ENCODE assay signal across 20 cellular contexts in the genomic region with DNA sequence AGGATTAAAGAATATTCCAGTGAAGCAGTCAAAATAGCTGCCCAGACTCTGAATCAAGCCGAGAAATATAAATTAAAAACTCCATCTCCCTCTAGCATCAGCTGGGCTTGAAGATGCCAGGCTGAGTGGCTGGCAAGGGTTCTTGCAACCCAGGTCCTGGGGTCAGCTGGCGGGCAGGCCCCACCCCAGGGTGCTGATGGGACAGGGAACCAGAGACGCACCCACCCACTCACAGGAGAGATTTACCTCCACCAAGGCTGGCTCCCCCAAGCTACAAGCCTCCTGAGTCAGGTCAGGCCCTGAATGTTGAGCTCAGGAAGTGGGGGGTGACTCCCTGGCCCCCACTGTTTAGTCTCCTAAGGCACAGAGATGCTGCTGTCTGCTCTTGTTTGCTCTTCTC.
DNase-seq lines count a peak whose midpoint lies in the region; ATAC-seq and TF ChIP-seq lines count a peak whose summit lies in the region.
"Had no signal": no experiment of that assay in that cellular context is flagged by ENCODE, and none has a peak within 500 bp of the region (broad histone marks: within the 10 kb centered on the region; RNA-seq: fewer than 3 reads in every experiment).

No MANE protein-coding gene starts in this region.

- no peak overlapping the region for H3K4me3 ChIP-seq in RWPE2 (ENCODE audit: severe bottlenecking)
- H3K4me3 ChIP-seq in mucosa of descending colon, result no peak overlapping the region
- H3K4me3 ChIP-seq: GM23248, K562, MG63 had no signal

- intact Hi-C loops in mucosa of descending colon (cut with DNase I, micrococcal nuclease), result no loop called here

- H3K36me3 ChIP-seq in RWPE2 (ENCODE audit: low read depth), result no peaks in the 10 kb centered on the region
- H3K36me3 ChIP-seq in mucosa of descending colon (ENCODE audit: low read depth), result no peaks in the 10 kb centered on the region
- H3K36me3 ChIP-seq: MG63 had no signal

- no peaks in the 10 kb centered on the region for H3K27me3 ChIP-seq in RWPE2 (ENCODE audit: insufficient read depth, poor library complexity, severe bottlenecking)
- H3K27me3 ChIP-seq: MG63 had no signal

- no peaks in the 10 kb centered on the region for H3K9me3 ChIP-seq in RWPE2 (ENCODE audit: severe bottlenecking)
- no peaks in the 10 kb centered on the region for H3K9me3 ChIP-seq in mucosa of descending colon
- H3K9me3 ChIP-seq: MG63 had no signal

- no peak for ATAC-seq in RWPE2 (ENCODE audit: low read depth)
- ATAC-seq in mucosa of descending colon, result no peak
- ATAC-seq: K562 had no signal

- no peak overlapping the region for H3K27ac ChIP-seq in RWPE2 (ENCODE audit: poor library complexity, severe bottlenecking)
- H3K27ac ChIP-seq in substantia nigra (ENCODE audit: low read depth, low read length, poor library complexity, severe bottlenecking), result peak overlapping the region; percentile 38
- no peak overlapping the region for H3K27ac ChIP-seq in caudate nucleus (ENCODE audit: low read depth, low read length)
- H3K27ac ChIP-seq: GM23248, RWPE1 had no signal

- DNase-seq in NCI-H69 (lab: John Stamatoyannopoulos, UW) (peak; percentile 29), RWPE2 (ENCODE audit: low spot score) (peak; percentile 68), mesenteric fat pad (ENCODE audit: low spot score) (peak; percentile 57), substantia nigra (lab: John Stamatoyannopoulos, UW) (no peak), HuH-7.5 (ENCODE audit: low spot score) (no peak), mucosa of descending colon (no peak), caudate nucleus (lab: John Stamatoyannopoulos, UW) (no peak)
- DNase-seq: CD4-positive, CD25-positive, alpha-beta regulatory T cell; EL; GF-D8; GM23248; H9; HFFc6; MG63; NCI-H187; NCI-H446 treated with DMSO at 0.1 percent for 48 hours; NCI-H526 treated with DMSO at 0.1 percent for 48 hours; SIG-M5 had no signal

- TF ChIP-seq CTCF in RWPE2 (IDR thresholded peaks at IDR 0.05; ENCODE audit: poor library complexity, severe bottlenecking) (no peak), mucosa of descending colon (IDR thresholded peaks at IDR 0.05) (no peak)

- H3K4me1 ChIP-seq in RWPE2 (ENCODE audit: insufficient read depth, poor library complexity, severe bottlenecking) (no peaks in the 10 kb centered on the region), mucosa of descending colon (ENCODE audit: low read depth) (peaks cover under 1% of the 10 kb centered on the region)

Comparison
In these comparisons a context has a peak if more than half of its experiments do, and no peak if none do; other contexts are left out.
1. DNase-seq: peak in NCI-H69 (single experiment), RWPE2 (single experiment) and mesenteric fat pad (single experiment); none in substantia nigra (0 of 49), HuH-7.5 (single experiment), mucosa of descending colon (0 of 3) and caudate nucleus (0 of 61).